Comparison of ENCODE assay signal across 8 cellular contexts in genomic region chr4:118835896-118836762, GRCh38. TPM values are rescaled to one million over a fixed set of nuclear protein-coding genes. Genes with fewer than 3 reads are reported as not detected.
A peak's percentile ranks its signal among the peaks of the same experiment; 100 is the strongest.
DNase-seq lines count a peak whose midpoint lies in the region; ATAC-seq and TF ChIP-seq lines count a peak whose summit lies in the region.

Gene SEC24D (minus strand): TSS chr4:118836126. CDS start chr4:118833696, 2,430 bp downstream.

- TF ChIP-seq CTCF in Peyer's patch (IDR thresholded peaks at IDR 0.05): peak in 2 of 6 experiments; percentile 16 to 28

- H3K4me3 Mint-ChIP-seq in naive B cell: peak within 1 kb of the TSS; percentile 92 to 100 (median 100)
- peak within 1 kb of the TSS; percentile 98 for H3K4me3 Mint-ChIP-seq in stimulated activated memory B cell treated with anti-CD40 and anti-IgM and Interleukin-4, amounts not matched to agents 10 μg/mL and 1 μg/mL and 100 μg/mL, for 72 hours

- no peaks in the 10 kb centered on the region for H3K9me3 ChIP-seq in Peyer's patch

- TF ChIP-seq POLR2A in Peyer's patch (IDR thresholded peaks at IDR 0.05): peak; percentile 81 to 82

- peaks cover 5 to 15% of the 10 kb centered on the region in 2 donors for H3K36me3 Mint-ChIP-seq in naive B cell
- peaks cover 12% of the 10 kb centered on the region for H3K36me3 Mint-ChIP-seq in stimulated activated memory B cell treated with anti-CD40 and anti-IgM and Interleukin-4, amounts not matched to agents 10 μg/mL and 1 μg/mL and 100 μg/mL, for 72 hours

- H3K27me3 ChIP-seq in Peyer's patch: no peaks in the 10 kb centered on the region

- H3K27ac ChIP-seq in Peyer's patch: peak within 1 kb of the TSS; percentile 93 to 99 (median 96)

- ATAC-seq in GM21528 (IDR thresholded peaks at IDR 0.05; ENCODE audit: low FRiP score, unreplicated experiment) (peak; percentile 80), naive B cell (ENCODE audit: low read depth in 2 of 2) (peak; percentile 79 to 80)
- ATAC-seq in stimulated activated memory B cell treated with anti-CD40 and anti-IgM and Interleukin-4, amounts not matched to agents 10 μg/mL and 1 μg/mL and 100 μg/mL, for 72 hours: peak; percentile 95

- peaks cover 4 to 12% (median 8%) of the 10 kb centered on the region in 3 donors for H3K27me3 Mint-ChIP-seq in naive B cell
- H3K27me3 Mint-ChIP-seq in stimulated activated memory B cell treated with anti-CD40 and anti-IgM and Interleukin-4, amounts not matched to agents 10 μg/mL and 1 μg/mL and 100 μg/mL, for 72 hours: no peaks in the 10 kb centered on the region

- peak within 1 kb of the TSS; percentile 95 to 100 (median 99) for H3K27ac Mint-ChIP-seq in naive B cell
- peak within 1 kb of the TSS; percentile 90 for H3K27ac Mint-ChIP-seq in stimulated activated memory B cell treated with anti-CD40 and anti-IgM and Interleukin-4, amounts not matched to agents 10 μg/mL and 1 μg/mL and 100 μg/mL, for 72 hours

- DNase-seq in DMS53 (lab: John Stamatoyannopoulos, UW): peak; percentile 91
- DNase-seq in HuH-7.5 (ENCODE audit: low spot score): peak; percentile 67
- peak; percentile 78 to 92 (median 91) for DNase-seq in Peyer's patch
- peak; percentile 78 for DNase-seq in activated T-helper 1 cell treated with Interleukin-2 at 50 U/mL for 16 hours (ENCODE audit: low read depth)
- DNase-seq in fibroblast of gingiva (ENCODE audit: low read depth): peak; percentile 85
- DNase-seq in naive B cell: peak; percentile 85

- no peaks in the 10 kb centered on the region for H3K9me3 Mint-ChIP-seq in naive B cell
- no peaks in the 10 kb centered on the region for H3K9me3 Mint-ChIP-seq in stimulated activated memory B cell treated with anti-CD40 and anti-IgM and Interleukin-4, amounts not matched to agents 10 μg/mL and 1 μg/mL and 100 μg/mL, for 72 hours

- H3K4me1 Mint-ChIP-seq in naive B cell: peaks cover 15 to 21% (median 20%) of the 10 kb centered on the region in 3 donors
- H3K4me1 Mint-ChIP-seq in stimulated activated memory B cell treated with anti-CD40 and anti-IgM and Interleukin-4, amounts not matched to agents 10 μg/mL and 1 μg/mL and 100 μg/mL, for 72 hours: peaks cover 17% of the 10 kb centered on the region

- peaks cover 0 to 21% (median 0%) of the 10 kb centered on the region in 3 donors for H3K36me3 ChIP-seq in Peyer's patch

- H3K4me3 ChIP-seq in Peyer's patch: peak within 1 kb of the TSS; percentile 91 to 99 (median 96)

- H3K4me1 ChIP-seq in Peyer's patch: peaks cover 0 to 16% (median 3%) of the 10 kb centered on the region in 4 donors

RNA-seq across cellular contexts. Expression of gene SEC24D, which starts in this region (rescaled TPM):
- 100 to 1,000 TPM in 1 of 4 donors, 10 to 100 TPM in 3; 52.8 to 117 (median 76.0) TPM for total RNA-seq in Peyer's patch
- 10 to 100 TPM; 10.7 to 13.8 (median 11.3) TPM for polyA plus RNA-seq in naive B cell (ENCODE audit: low read depth in 6 of 6)

Comparison
In these comparisons a context has a peak if more than half of its experiments do, and no peak if none do; other contexts are left out.
1. Peak in every context shown above with its lines: DNase-seq, ATAC-seq, H3K4me3 ChIP-seq and H3K27ac ChIP-seq.